ENCODE assay signal across 9 cellular contexts in the genomic region with DNA sequence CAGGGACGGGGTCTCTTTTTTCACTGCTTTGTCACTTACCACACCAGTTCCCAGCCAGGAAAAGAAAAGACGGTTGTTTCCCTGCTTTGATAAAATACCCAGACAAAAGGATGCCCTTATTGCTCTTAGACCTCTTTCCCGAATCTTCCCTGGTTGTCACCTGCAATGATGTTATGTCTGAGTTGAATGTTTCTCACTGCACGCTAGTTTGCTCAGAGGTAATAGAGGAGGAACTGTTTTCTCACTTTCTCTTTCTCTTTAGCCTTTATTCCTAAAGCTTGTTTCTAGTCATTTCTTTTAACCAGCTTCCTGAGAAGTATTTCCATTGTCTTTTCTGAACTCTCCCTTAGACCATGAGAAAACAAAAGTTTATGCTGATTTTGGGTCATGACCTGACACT. TPM values are rescaled to one million over a fixed set of nuclear protein-coding genes. Genes with fewer than 3 reads are reported as not detected.
DNase-seq lines count a peak whose midpoint lies in the region; ATAC-seq and TF ChIP-seq lines count a peak whose summit lies in the region.
"Had no signal": no experiment of that assay in that cellular context is flagged by ENCODE, and none has a peak within 500 bp of the region (broad histone marks: within the 10 kb centered on the region; RNA-seq: fewer than 3 reads in every experiment).

No MANE protein-coding gene starts in this region.

- peak overlapping the region; percentile 7; the same call in 1 of the 2 replicates for H2AFZ ChIP-seq in OCI-LY1 (ENCODE audit: low read length)

- no peaks in the 10 kb centered on the region for H3F3A ChIP-seq in OCI-LY1 (ENCODE audit: insufficient read depth, low read length)

- no peaks in the 10 kb centered on the region for H3K4me1 ChIP-seq in OCI-LY1 (ENCODE audit: insufficient read depth, low read length, severe bottlenecking)
- H3K4me1 ChIP-seq: A549 had no signal

- H3K36me3 ChIP-seq in OCI-LY1 (ENCODE audit: insufficient read depth, low read length) = no peaks in the 10 kb centered on the region
- peaks cover 31% of the 10 kb centered on the region for H3K36me3 ChIP-seq in WERI-Rb-1

- H3K9me3 ChIP-seq in OCI-LY1 (ENCODE audit: low read length) (no peaks in the 10 kb centered on the region), WERI-Rb-1 (ENCODE audit: severe bottlenecking) (no peaks in the 10 kb centered on the region)
- H3K9me3 ChIP-seq: A549 had no signal

- TF ChIP-seq CTCF in OCI-LY1 (IDR thresholded peaks at IDR 0.05; ENCODE audit: low read length) (no peak), WERI-Rb-1 (IDR thresholded peaks at IDR 0.05; ENCODE audit: low read depth, low read length) (no peak)

- H3K4me3 Mint-ChIP-seq in activated CD4-positive, alpha-beta T cell treated with anti-CD3 and anti-CD28 coated beads for 36 hours = peak overlapping the region; percentile 52

- no peaks in the 10 kb centered on the region for H3K9me3 Mint-ChIP-seq in activated CD4-positive, alpha-beta T cell treated with anti-CD3 and anti-CD28 coated beads for 36 hours (ENCODE audit: low read depth)

- no peaks in the 10 kb centered on the region for H3K79me2 ChIP-seq in OCI-LY1 (ENCODE audit: insufficient read depth, low read length)

- peak overlapping the region; percentile 78 for H3K27ac Mint-ChIP-seq in activated CD4-positive, alpha-beta T cell treated with anti-CD3 and anti-CD28 coated beads for 36 hours

- H4K20me1 ChIP-seq in OCI-LY1 (ENCODE audit: insufficient read depth, low read length) = no peaks in the 10 kb centered on the region

- no peak overlapping the region for H3K4me3 ChIP-seq in OCI-LY1 (ENCODE audit: low read depth, low read length, poor library complexity, severe bottlenecking)
- H3K4me3 ChIP-seq in WERI-Rb-1 (ENCODE audit: low read depth, low read length) = no peak overlapping the region
- H3K4me3 ChIP-seq: A549 had no signal

- ATAC-seq in activated CD4-positive, alpha-beta T cell treated with anti-CD3 and anti-CD28 coated beads for 36 hours = peak; percentile 90
- ATAC-seq in HG02642 (IDR thresholded peaks at IDR 0.05; ENCODE audit: poor library complexity, unreplicated experiment) = peak; percentile 78
- ATAC-seq: A549 had no signal

- no peaks in the 10 kb centered on the region for H3K9me2 ChIP-seq in OCI-LY1 (ENCODE audit: low read depth, low read length)

- H3K27me3 ChIP-seq in OCI-LY1 (ENCODE audit: insufficient read depth, low read length) (no peaks in the 10 kb centered on the region), WERI-Rb-1 (ENCODE audit: insufficient read depth, low read depth, severe bottlenecking) (no peaks in the 10 kb centered on the region)

- H3K4me2 ChIP-seq in OCI-LY1 (ENCODE audit: low read length) = peak overlapping the region; percentile 10; the same call in 1 of the 2 replicates
- H3K4me2 ChIP-seq: A549 had no signal

- CTCF ChIA-PET in activated CD4-positive, alpha-beta T cell treated with anti-CD3 and anti-CD28 coated beads for 36 hours (lab: Charles Lee) = interaction anchor here (0.7 to 1.1 kb wide), 3 partner anchors 15 to 268 kb away, joined by 3 to 4 read pairs (median 4); no protein-coding TSS in a partner anchor

- H3K4me1 Mint-ChIP-seq in activated CD4-positive, alpha-beta T cell treated with anti-CD3 and anti-CD28 coated beads for 36 hours = peaks cover 14% of the 10 kb centered on the region

- H3K27me3 Mint-ChIP-seq in activated CD4-positive, alpha-beta T cell treated with anti-CD3 and anti-CD28 coated beads for 36 hours = no peaks in the 10 kb centered on the region

- H3K27ac ChIP-seq in OCI-LY1 (ENCODE audit: low read depth, low read length, poor library complexity, severe bottlenecking) (no peak overlapping the region), WERI-Rb-1 (no peak overlapping the region)
- H3K27ac ChIP-seq: A549 had no signal

- peaks cover 4% of the 10 kb centered on the region for H3K36me3 Mint-ChIP-seq in activated CD4-positive, alpha-beta T cell treated with anti-CD3 and anti-CD28 coated beads for 36 hours (ENCODE audit: low read depth)

- H3K9ac ChIP-seq in OCI-LY1 (ENCODE audit: low read length) = no peak overlapping the region

- intact Hi-C loops in activated CD4-positive, alpha-beta T cell treated with anti-CD3 and anti-CD28 coated beads for 36 hours (cut with DNase I, micrococcal nuclease) = loop anchor here in 1 of 2 experiments (5.0 kb wide), 1 partner anchor 59 kb away; a partner anchor contains a TSS

- POLR2A ChIA-PET in activated CD4-positive, alpha-beta T cell treated with anti-CD3 and anti-CD28 coated beads for 36 hours (lab: Charles Lee) = no interaction called here

- DNase-seq in activated CD4-positive, alpha-beta T cell treated with anti-CD3 and anti-CD28 coated beads for 36 hours = no peak
- DNase-seq in activated CD4-positive, alpha-beta T cell treated with anti-CD3 and anti-CD28 coated beads for 1 hour = no peak
- DNase-seq in pons (ENCODE audit: low spot score) (peak; percentile 29), WERI-Rb-1 (no peak), NCI-H187 (lab: John Stamatoyannopoulos, UW) (no peak)
- no peak for DNase-seq in stimulated activated CD4-positive, alpha-beta T cell treated with anti-CD3 and anti-CD28 coated beads, Interleukin-2, amount 100 ng/mL, for 24 hours

RNA-seq across cellular contexts. Expression of a gene that starts 32.9 kb away (rescaled TPM):
- 1 to 10 TPM; 1.5 to 1.6 TPM for total RNA-seq in activated CD4-positive, alpha-beta T cell treated with anti-CD3 and anti-CD28 coated beads for 36 hours
